9 cellular contexts compared by ENCODE assay signal in the genomic region with DNA sequence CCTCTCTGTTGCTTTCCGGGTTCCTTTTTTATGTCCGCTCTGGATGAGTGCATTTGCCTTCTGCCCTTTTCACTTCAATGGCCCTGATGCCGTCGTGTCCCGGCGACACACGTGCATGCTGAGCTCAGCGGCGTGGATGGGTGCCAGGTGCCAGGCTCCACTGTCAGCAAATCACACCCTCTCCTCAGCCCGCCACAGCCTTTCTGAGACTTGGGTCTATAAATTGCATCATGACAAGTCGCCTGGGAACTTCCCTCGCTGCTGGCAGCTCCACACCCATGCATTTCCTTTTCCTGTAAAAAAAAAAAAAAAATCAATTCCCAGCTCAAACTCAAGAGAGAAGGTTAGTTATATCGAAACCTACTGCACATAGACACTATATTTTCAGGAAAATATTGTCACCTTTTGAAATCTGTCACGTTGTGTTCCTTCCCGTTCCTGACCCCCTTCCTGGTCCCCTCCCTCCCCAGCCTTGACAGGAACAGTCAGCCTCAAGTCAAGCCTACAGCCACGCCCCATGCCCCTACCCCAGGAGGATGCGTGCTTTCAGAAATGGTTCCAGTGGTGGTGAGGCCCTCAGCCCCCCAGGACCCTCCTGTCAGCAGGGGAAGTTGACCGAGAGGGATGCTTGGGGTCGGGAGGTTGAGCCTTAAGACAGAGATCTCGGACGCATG.
A peak's percentile ranks its signal among the peaks of the same experiment; 100 is the strongest.
DNase-seq lines count a peak whose midpoint lies in the region; ATAC-seq and TF ChIP-seq lines count a peak whose summit lies in the region.
"Had no signal": no experiment of that assay in that cellular context is flagged by ENCODE, and none has a peak within 500 bp of the region (broad histone marks: within the 10 kb centered on the region; RNA-seq: fewer than 3 reads in every experiment).

No MANE protein-coding gene starts in this region.

- peaks cover 2% of the 10 kb centered on the region for H3K36me3 Mint-ChIP-seq in activated CD4-positive, alpha-beta T cell treated with anti-CD3 and anti-CD28 coated beads, Interleukin-2, amount 10 ng/mL, durations not matched to agents 24 days and 14 days (ENCODE audit: low read depth)
- peaks cover 6% of the 10 kb centered on the region for H3K36me3 Mint-ChIP-seq in glutamatergic neuron (ENCODE audit: unreplicated experiment)

- H3K27ac ChIP-seq in BLaER1 treated with 17β-estradiol and CSF1 and Interleukin-3, amounts not matched to agents 10 nM and 100 nM, result peak overlapping the region in 5 of 11 experiments; percentile 49 to 80 (median 58); a peak in 10 of 22 replicates
- peak overlapping the region; percentile 37 for H3K27ac ChIP-seq in skeletal muscle tissue (ENCODE audit: low read depth, low read length)
- no peak overlapping the region for H3K27ac ChIP-seq in vagina
- H3K27ac ChIP-seq: C4-2B had no signal

- peak overlapping the region in 2 of 10 experiments; percentile 37 to 38; a peak in 4 of 20 replicates for H3K4me3 ChIP-seq in BLaER1 treated with 17β-estradiol and CSF1 and Interleukin-3, amounts not matched to agents 10 nM and 100 nM
- peak overlapping the region in 2 of 3 donors; percentile 22 to 26 for H3K4me3 ChIP-seq in skeletal muscle tissue (ENCODE audit: low read length in 3 of 3)
- H3K4me3 ChIP-seq in vagina, result no peak overlapping the region

- no peaks in the 10 kb centered on the region for H3K36me3 ChIP-seq in BLaER1 treated with 17β-estradiol and CSF1 and Interleukin-3, amounts not matched to agents 10 nM and 100 nM
- H3K36me3 ChIP-seq in skeletal muscle tissue (ENCODE audit: control insufficient read depth in 3 of 3, insufficient read depth in 3 of 3, low read length in 3 of 3), result no peaks in the 10 kb centered on the region
- H3K36me3 ChIP-seq in vagina, result no peaks in the 10 kb centered on the region

- H3K4me2 ChIP-seq in BLaER1 treated with 17β-estradiol and CSF1 and Interleukin-3, amounts not matched to agents 10 nM and 100 nM, result peak overlapping the region; percentile 33 to 73 (median 50); a peak in 21 of 22 replicates

- peaks cover 28% of the 10 kb centered on the region for H3K9me3 Mint-ChIP-seq in activated CD4-positive, alpha-beta T cell treated with anti-CD3 and anti-CD28 coated beads, Interleukin-2, amount 10 ng/mL, durations not matched to agents 24 days and 14 days
- H3K9me3 Mint-ChIP-seq in glutamatergic neuron (ENCODE audit: unreplicated experiment), result peaks cover 3% of the 10 kb centered on the region

- no peak for TF ChIP-seq CTCF in glutamatergic neuron (IDR thresholded peaks at IDR 0.05; ENCODE audit: partially characterized antibody, unreplicated experiment)
- no peak for TF ChIP-seq CTCF in vagina (IDR thresholded peaks at IDR 0.05)

- H3K9me3 ChIP-seq in BLaER1 treated with 17β-estradiol and CSF1 and Interleukin-3, amounts not matched to agents 10 nM and 100 nM (replicated peaks in 1 of 11), result peaks cover 15 to 48% (median 31%) of the 10 kb centered on the region in 11 experiments; a peak in 21 of 22 replicates
- peaks cover 0 to 2% (median 0%) of the 10 kb centered on the region in 3 donors for H3K9me3 ChIP-seq in skeletal muscle tissue (ENCODE audit: control insufficient read depth in 3 of 3, low read length in 3 of 3)
- no peaks in the 10 kb centered on the region for H3K9me3 ChIP-seq in vagina

- H3K4me1 ChIP-seq in BLaER1 treated with 17β-estradiol and CSF1 and Interleukin-3, amounts not matched to agents 10 nM and 100 nM, result peaks cover 13 to 38% (median 23%) of the 10 kb centered on the region in 10 experiments; a peak in 19 of 20 replicates
- H3K4me1 ChIP-seq in skeletal muscle tissue (ENCODE audit: control insufficient read depth in 3 of 3, insufficient read depth in 3 of 3, low read length in 3 of 3) (peaks cover 0 to 5% (median 4%) of the 10 kb centered on the region in 3 donors), vagina (no peaks in the 10 kb centered on the region)

- H3K27me3 ChIP-seq in BLaER1 treated with 17β-estradiol and CSF1 and Interleukin-3, amounts not matched to agents 10 nM and 100 nM, result no peaks in the 10 kb centered on the region
- H3K27me3 ChIP-seq in skeletal muscle tissue (ENCODE audit: control insufficient read depth in 3 of 3, insufficient read depth in 3 of 3, low read length in 3 of 3) (peaks cover 0 to 4% (median 4%) of the 10 kb centered on the region in 3 donors), vagina (no peaks in the 10 kb centered on the region)

- ATAC-seq in GM19023 (IDR thresholded peaks at IDR 0.05; ENCODE audit: unreplicated experiment) (no peak), HG03045 (IDR thresholded peaks at IDR 0.05; ENCODE audit: unreplicated experiment) (no peak)

- peak; percentile 79 for DNase-seq in activated CD4-positive, alpha-beta T cell treated with anti-CD3 and anti-CD28 coated beads, Interleukin-2, amount 10 ng/mL, durations not matched to agents 24 days and 14 days
- DNase-seq in glutamatergic neuron (no peak), foreskin melanocyte (no peak), vagina (ENCODE audit: extremely low spot score in 2 of 2) (no peak)

- peak overlapping the region; percentile 13 for H3K4me3 Mint-ChIP-seq in activated CD4-positive, alpha-beta T cell treated with anti-CD3 and anti-CD28 coated beads, Interleukin-2, amount 10 ng/mL, durations not matched to agents 24 days and 14 days
- peak overlapping the region; percentile 50 for H3K4me3 Mint-ChIP-seq in glutamatergic neuron (ENCODE audit: unreplicated experiment)

- no peaks in the 10 kb centered on the region for H3K27me3 Mint-ChIP-seq in activated CD4-positive, alpha-beta T cell treated with anti-CD3 and anti-CD28 coated beads, Interleukin-2, amount 10 ng/mL, durations not matched to agents 24 days and 14 days
- no peaks in the 10 kb centered on the region for H3K27me3 Mint-ChIP-seq in glutamatergic neuron (ENCODE audit: unreplicated experiment)

- peaks cover 13% of the 10 kb centered on the region for H3K4me1 Mint-ChIP-seq in activated CD4-positive, alpha-beta T cell treated with anti-CD3 and anti-CD28 coated beads, Interleukin-2, amount 10 ng/mL, durations not matched to agents 24 days and 14 days
- peaks cover 8% of the 10 kb centered on the region for H3K4me1 Mint-ChIP-seq in glutamatergic neuron (ENCODE audit: low read depth, unreplicated experiment)

- TF ChIP-seq POLR2A in vagina (IDR thresholded peaks at IDR 0.05), result no peak

- peak overlapping the region in 1 of 11 experiments; percentile 59; a peak in 2 of 22 replicates for H3K9ac ChIP-seq in BLaER1 treated with 17β-estradiol and CSF1 and Interleukin-3, amounts not matched to agents 10 nM and 100 nM
- no peak overlapping the region for H3K9ac ChIP-seq in skeletal muscle tissue (ENCODE audit: low read depth in 1 of 3, low read length in 3 of 3)

- intact Hi-C loops in activated CD4-positive, alpha-beta T cell treated with anti-CD3 and anti-CD28 coated beads, Interleukin-2, amount 10 ng/mL, durations not matched to agents 24 days and 14 days (cut with micrococcal nuclease), result no loop called here
- intact Hi-C loops in vagina (cut with DNase I), result no loop called here

- no peaks in the 10 kb centered on the region for H4K20me1 ChIP-seq in BLaER1 treated with 17β-estradiol and CSF1 and Interleukin-3, amounts not matched to agents 10 nM and 100 nM

- no peak overlapping the region for H3K27ac Mint-ChIP-seq in activated CD4-positive, alpha-beta T cell treated with anti-CD3 and anti-CD28 coated beads, Interleukin-2, amount 10 ng/mL, durations not matched to agents 24 days and 14 days
- no peak overlapping the region for H3K27ac Mint-ChIP-seq in glutamatergic neuron (ENCODE audit: unreplicated experiment)

Comparison
In these comparisons a context has a peak if more than half of its experiments do, and no peak if none do; other contexts are left out.
1. H3K4me3 ChIP-seq: peak in skeletal muscle tissue (2 of 3); none in vagina (0 of 2).